ENCODE assay signal across 8 cellular contexts in genomic region chr5:32170303-32171170, GRCh38. TPM values are rescaled to one million over a fixed set of nuclear protein-coding genes. Genes with fewer than 3 reads are reported as not detected.
DNase-seq lines count a peak whose midpoint lies in the region; ATAC-seq, FAIRE-seq and TF ChIP-seq lines count a peak whose summit lies in the region.

No MANE protein-coding gene starts in this region.

- POLR2A ChIA-PET in MCF 10A (lab: Yijun Ruan, JAX) = interaction anchor here (0.7 to 2.7 kb wide), 3 partner anchors 22 to 235 kb away, joined by 4 to 9 read pairs (median 5); no protein-coding TSS in a partner anchor

- peaks cover 0 to 15% of the 10 kb centered on the region in 2 donors for H3K4me1 ChIP-seq in breast epithelium
- H3K4me1 ChIP-seq in tibial nerve = peaks cover 0 to 70% (median 45%) of the 10 kb centered on the region in 4 donors

- H3K4me1 Mint-ChIP-seq in MCF 10A (ENCODE audit: insufficient read depth, unreplicated experiment) (peaks cover 26% of the 10 kb centered on the region), T-helper 17 cell (peaks cover 19% of the 10 kb centered on the region)

- no peaks in the 10 kb centered on the region for H3K27me3 Mint-ChIP-seq in MCF 10A (ENCODE audit: insufficient read depth, unreplicated experiment)
- H3K27me3 Mint-ChIP-seq in T-helper 17 cell = no peaks in the 10 kb centered on the region

- TF ChIP-seq EP300 in tibial nerve (IDR thresholded peaks at IDR 0.05) = no peak

- TF ChIP-seq POLR2A in breast epithelium (IDR thresholded peaks at IDR 0.05) (no peak), tibial nerve (IDR thresholded peaks at IDR 0.05) (no peak)

- H3K4me3 Mint-ChIP-seq in MCF 10A (ENCODE audit: unreplicated experiment) = peak overlapping the region; percentile 12
- H3K4me3 Mint-ChIP-seq in T-helper 17 cell = no peak overlapping the region

- FAIRE-seq in urothelium cell line (lab: Jason Lieb, UNC) = no peak

- no peaks in the 10 kb centered on the region for H3K9me3 ChIP-seq in breast epithelium
- no peaks in the 10 kb centered on the region for H3K9me3 ChIP-seq in T-helper 17 cell (ENCODE audit: control insufficient read depth, low read length, poor library complexity, severe bottlenecking)
- H3K9me3 ChIP-seq in tibial nerve = no peaks in the 10 kb centered on the region

- peak overlapping the region; percentile 31 for H3K27ac Mint-ChIP-seq in MCF 10A (ENCODE audit: low read depth, unreplicated experiment)
- peak overlapping the region; percentile 98 for H3K27ac Mint-ChIP-seq in T-helper 17 cell

- no peaks in the 10 kb centered on the region for H3K36me3 ChIP-seq in breast epithelium
- H3K36me3 ChIP-seq in tibial nerve = peaks cover 0 to 30% (median 0%) of the 10 kb centered on the region in 3 donors

- no peaks in the 10 kb centered on the region for H3K27me3 ChIP-seq in breast epithelium
- H3K27me3 ChIP-seq in tibial nerve = no peaks in the 10 kb centered on the region

- BruUV-seq in MCF 10A (replicated peaks; lab: Mats Ljungman, UMichigan) = no TSS peak

- no peaks in the 10 kb centered on the region for H3K9me3 Mint-ChIP-seq in MCF 10A (ENCODE audit: unreplicated experiment)

- ATAC-seq in T-helper 17 cell = no peak
- ATAC-seq in HG03457 (IDR thresholded peaks at IDR 0.05; ENCODE audit: unreplicated experiment) = no peak

- H3K36me3 Mint-ChIP-seq in MCF 10A (ENCODE audit: insufficient read depth, unreplicated experiment) = peaks cover 78% of the 10 kb centered on the region
- H3K36me3 Mint-ChIP-seq in T-helper 17 cell (ENCODE audit: low read depth) = peaks cover 3% of the 10 kb centered on the region

- CTCF ChIA-PET in MCF 10A (lab: Yijun Ruan, JAX) = interaction anchor here (0.7 to 1.8 kb wide), 5 partner anchors 12 to 159 kb away, joined by 3 to 6 read pairs (median 3); no protein-coding TSS in a partner anchor

- 66 to 68% methylated on average over 5 of the region's 5 CpGs for WGBS in tibial nerve, 2 donors

- DNase-seq in MCF 10A (ENCODE audit: unreplicated experiment) (peak; percentile 37), breast epithelium (ENCODE audit: low spot score in 2 of 2) (no peak), T-helper 17 cell (no peak), fibroblast of villous mesenchyme (ENCODE audit: low read depth) (peak; percentile 83), tibial nerve (ENCODE audit: low spot score in 2 of 2) (no peak), urothelium cell line (ENCODE audit: low spot score) (no peak), T-helper 9 cell (no peak)

- H3K4me3 ChIP-seq in breast epithelium = no peak overlapping the region
- H3K4me3 ChIP-seq in fibroblast of villous mesenchyme (ENCODE audit: low read depth, low read length) = peak overlapping the region; percentile 2
- H3K4me3 ChIP-seq in tibial nerve = peak overlapping the region in 1 of 4 donors; percentile 0

- H3K27ac ChIP-seq in breast epithelium (peak overlapping the region in 1 of 2 donors; percentile 42), tibial nerve (peak overlapping the region in 3 of 4 donors; percentile 24 to 100 (median 98))

- intact Hi-C loops in MCF 10A (cut with micrococcal nuclease) = no loop called here
- intact Hi-C loops in breast epithelium (cut with DNase I; ENCODE audit: low total_unique reads) = no loop called here

- TF ChIP-seq CTCF in MCF 10A (IDR thresholded peaks at IDR 0.05; ENCODE audit: unreplicated experiment) = no peak
- no peak for TF ChIP-seq CTCF in breast epithelium (IDR thresholded peaks at IDR 0.05)
- TF ChIP-seq CTCF in fibroblast of villous mesenchyme (IDR thresholded peaks at IDR 0.05; ENCODE audit: insufficient read depth, low read depth, low read length) = no peak
- TF ChIP-seq CTCF in tibial nerve (IDR thresholded peaks at IDR 0.05) = no peak

RNA-seq across cellular contexts. Expression of gene GOLPH3, which starts 3.6 kb away (rescaled TPM):
- 69.5 and 89.6 TPM in 2 replicates for total RNA-seq in MCF 10A (2022)
- 100 to 1,000 TPM in 1 of 3 donors, 10 to 100 TPM in 2; 83.2 to 100 (median 87.8) TPM for total RNA-seq in breast epithelium
- 10 to 100 TPM; 59.1 to 61.9 TPM for total RNA-seq in T-helper 17 cell
- total RNA-seq in fibroblast of villous mesenchyme = 71.8 and 86.4 TPM in 2 replicates
- 100 to 1,000 TPM in 2 of 4 donors, 10 to 100 TPM in 2; 90.6 to 115 (median 102) TPM for total RNA-seq in tibial nerve

Comparison
In these comparisons a context has a peak if more than half of its experiments do, and no peak if none do; other contexts are left out.
1. DNase-seq: peak in MCF 10A (single experiment) and fibroblast of villous mesenchyme (single experiment); none in breast epithelium (0 of 2), T-helper 17 cell (0 of 3), tibial nerve (0 of 2), urothelium cell line (single experiment) and T-helper 9 cell (single experiment).